ENCODE assay signal across 1 cellular context in the genomic region with DNA sequence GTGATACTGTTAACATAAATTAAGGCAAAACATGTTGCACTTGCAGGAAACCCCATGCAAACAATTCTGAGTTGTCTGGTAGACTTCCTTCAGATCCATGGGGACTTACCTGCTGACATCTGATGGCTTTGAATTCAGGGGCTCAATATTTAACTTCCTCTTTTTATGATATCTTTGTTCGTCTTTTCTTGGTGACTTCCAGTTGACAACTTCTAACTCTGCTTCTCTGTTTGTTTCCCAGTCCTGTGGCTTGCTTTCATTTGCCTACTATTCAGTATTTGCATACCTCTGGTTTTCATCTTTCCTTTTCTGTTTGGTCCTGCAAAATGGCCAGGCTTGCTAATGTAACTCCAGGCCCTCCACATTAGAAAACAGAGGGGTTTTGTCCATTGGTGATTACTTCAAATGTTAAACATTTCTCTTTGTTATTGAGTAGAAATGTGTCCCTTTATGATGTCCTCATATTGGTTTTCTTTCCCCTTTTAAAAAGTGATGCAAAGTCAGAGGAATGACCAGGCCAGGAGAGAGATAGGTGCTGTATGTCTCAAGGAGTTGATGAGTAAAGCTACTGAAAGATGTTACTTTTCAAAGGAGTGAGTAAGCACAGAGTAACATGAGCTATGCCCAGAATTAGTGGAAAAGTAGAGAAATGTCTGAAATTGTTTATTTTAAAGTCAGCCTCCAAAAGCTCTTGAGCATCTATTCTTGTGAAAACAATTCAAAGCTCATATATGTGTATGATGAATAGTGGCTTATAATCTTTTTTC.
A peak's percentile ranks its signal among the peaks of the same experiment; 100 is the strongest.
TF ChIP-seq lines count a peak whose summit lies in the region.

No MANE protein-coding gene starts in this region.

TF ChIP-seq in IMR-90, 13 proteins besides CTCF, POLR2A, EP300 and RAD21 (continued from another document):
- peak; percentile 84 for TF ChIP-seq CEBPB (IDR thresholded peaks at IDR 0.05; ENCODE audit: low read depth, low read length)
